Comparison of ENCODE assay signal across 19 cellular contexts in genomic region chr12:22919883-22920282, GRCh38.
DNase-seq lines count a peak whose midpoint lies in the region; ATAC-seq, FAIRE-seq and TF ChIP-seq lines count a peak whose summit lies in the region.
"Had no signal": no experiment of that assay in that cellular context is flagged by ENCODE, and none has a peak within 500 bp of the region (broad histone marks: within the 10 kb centered on the region; RNA-seq: fewer than 3 reads in every experiment).

No MANE protein-coding gene starts in this region.

- peak overlapping the region; percentile 55 for H3K27ac ChIP-seq in hepatocyte
- H3K27ac ChIP-seq in mesendoderm (ENCODE audit: low read depth, low read length), result no peak overlapping the region
- H3K27ac ChIP-seq: BLaER1 had no signal

- H3K18ac ChIP-seq in mesendoderm (ENCODE audit: low read length), result peak overlapping the region; percentile 71

- no peak overlapping the region for H3K4me3 Mint-ChIP-seq in stimulated activated effector memory CD8-positive, alpha-beta T cell treated with anti-CD3 and anti-CD28 coated beads, Interleukin-12 subunit alpha, Interleukin-12 subunit beta, amount 100 ng/mL, for 72 hours
- H3K4me3 Mint-ChIP-seq: CD14-positive monocyte; CD8-positive, alpha-beta T cell; HFFc6 had no signal

- H3K4me1 ChIP-seq in hepatocyte (ENCODE audit: insufficient read depth) (no peaks in the 10 kb centered on the region), mesendoderm (ENCODE audit: control insufficient read depth, low read depth, low read length) (peaks cover 4% of the 10 kb centered on the region)
- H3K4me1 ChIP-seq: BLaER1 had no signal

- H3K4me2 ChIP-seq in hepatocyte (no peak overlapping the region), mesendoderm (ENCODE audit: low read length) (no peak overlapping the region)
- H3K4me2 ChIP-seq: BLaER1 had no signal

- peaks cover 2% of the 10 kb centered on the region for H3K9me3 Mint-ChIP-seq in stimulated activated effector memory CD8-positive, alpha-beta T cell treated with anti-CD3 and anti-CD28 coated beads, Interleukin-12 subunit alpha, Interleukin-12 subunit beta, amount 100 ng/mL, for 72 hours
- H3K9me3 Mint-ChIP-seq: CD8-positive, alpha-beta T cell had no signal

- no peak overlapping the region for H2AFZ ChIP-seq in hepatocyte

- H4K20me1 ChIP-seq in hepatocyte (ENCODE audit: insufficient read depth, poor library complexity, severe bottlenecking), result no peaks in the 10 kb centered on the region
- H4K20me1 ChIP-seq: BLaER1 had no signal

- H3K79me2 ChIP-seq in hepatocyte, result no peaks in the 10 kb centered on the region
- H3K79me2 ChIP-seq in mesendoderm (ENCODE audit: control insufficient read depth, insufficient read depth, low read length), result no peaks in the 10 kb centered on the region

- H3K4ac ChIP-seq in mesendoderm (ENCODE audit: low read depth, low read length), result peak overlapping the region; percentile 45

- no peaks in the 10 kb centered on the region for H3K36me3 ChIP-seq in hepatocyte (replicated peaks; ENCODE audit: insufficient read depth, low read depth)
- no peaks in the 10 kb centered on the region for H3K36me3 ChIP-seq in mesendoderm (ENCODE audit: control insufficient read depth, insufficient read depth, low read length)
- H3K36me3 ChIP-seq: BLaER1 had no signal

- H3K27ac Mint-ChIP-seq in stimulated activated effector memory CD8-positive, alpha-beta T cell treated with anti-CD3 and anti-CD28 coated beads, Interleukin-12 subunit alpha, Interleukin-12 subunit beta, amount 100 ng/mL, for 72 hours, result no peak overlapping the region
- H3K27ac Mint-ChIP-seq: CD8-positive, alpha-beta T cell; HFFc6 had no signal

- H3K79me1 ChIP-seq in mesendoderm (ENCODE audit: low read length), result no peaks in the 10 kb centered on the region

- ATAC-seq in Right ventricle myocardium superior (ENCODE audit: poor library complexity), result peak; percentile 72
- no peak for ATAC-seq in stimulated activated naive CD8-positive, alpha-beta T cell treated with anti-CD3 and anti-CD28 coated beads, Interleukin-15, Interleukin-2, amounts not matched to agents 100 U/mL and 50 U/mL, for 24 hours
- no peak for ATAC-seq in activated CD4-positive, CD25-positive, alpha-beta regulatory T cell treated with anti-CD3 and anti-CD28 coated beads, Interleukin-2, amount 50 U/mL, for 24 hours
- no peak for ATAC-seq in stimulated activated effector memory CD8-positive, alpha-beta T cell treated with anti-CD3 and anti-CD28 coated beads, Interleukin-12 subunit alpha, Interleukin-12 subunit beta, amount 100 ng/mL, for 72 hours
- ATAC-seq: CD8-positive, alpha-beta T cell; HCT116 had no signal

- H3K9me3 ChIP-seq in hepatocyte (ENCODE audit: low read depth), result no peaks in the 10 kb centered on the region
- H3K9me3 ChIP-seq: BLaER1 had no signal

- H2BK5ac ChIP-seq in mesendoderm (ENCODE audit: low read length), result no peak overlapping the region

- H3K4me1 Mint-ChIP-seq in stimulated activated effector memory CD8-positive, alpha-beta T cell treated with anti-CD3 and anti-CD28 coated beads, Interleukin-12 subunit alpha, Interleukin-12 subunit beta, amount 100 ng/mL, for 72 hours, result no peaks in the 10 kb centered on the region
- H3K4me1 Mint-ChIP-seq: CD14-positive monocyte had no signal

- H2BK120ac ChIP-seq in mesendoderm (ENCODE audit: low read depth, low read length), result no peak overlapping the region

- H4K8ac ChIP-seq in mesendoderm (ENCODE audit: low read depth, low read length), result no peak overlapping the region

- H3K9me2 ChIP-seq in hepatocyte (replicated peaks; ENCODE audit: insufficient read depth), result no peaks in the 10 kb centered on the region

- H3K56ac ChIP-seq in mesendoderm (ENCODE audit: low read length), result no peak overlapping the region

- peak overlapping the region; percentile 89 for H2BK15ac ChIP-seq in mesendoderm (replicated peaks; ENCODE audit: low read depth)

- intact Hi-C loops in Right ventricle myocardium superior (cut with DNase I), result no loop called here
- intact Hi-C loops in cardiac septum (cut with DNase I), result no loop called here

- H3K27me3 ChIP-seq in hepatocyte, result no peaks in the 10 kb centered on the region
- H3K27me3 ChIP-seq in mesendoderm (ENCODE audit: insufficient read depth, low read length, poor library complexity), result no peaks in the 10 kb centered on the region
- H3K27me3 ChIP-seq: BLaER1 had no signal

- peak; percentile 63 for FAIRE-seq in HTR-8/SVneo (lab: Jason Lieb, UNC)

- DNase-seq in Right ventricle myocardium superior (no peak), cardiac septum (ENCODE audit: low spot score) (no peak), HTR-8/SVneo (ENCODE audit: insufficient read length, low spot score) (no peak), hepatocyte (ENCODE audit: low spot score) (peak; percentile 31), mesendoderm (no peak)
- DNase-seq in stimulated activated naive CD8-positive, alpha-beta T cell treated with anti-CD3 and anti-CD28 coated beads, Interleukin-15, Interleukin-2, amounts not matched to agents 100 U/mL and 50 U/mL, for 24 hours, result no peak
- no peak for DNase-seq in stimulated activated effector memory CD8-positive, alpha-beta T cell treated with anti-CD3 and anti-CD28 coated beads, Interleukin-12 subunit alpha, Interleukin-12 subunit beta, amount 100 ng/mL, for 72 hours (ENCODE audit: low spot score in 2 of 2)
- DNase-seq: 8988T; Calu3; CD8-positive, alpha-beta T cell; DMS79 treated with DMSO at 0.1 percent for 48 hours; GF-D8; GOT3; H7; HFFc6 had no signal

- no peak overlapping the region for H3K9ac ChIP-seq in mesendoderm (ENCODE audit: low read length)
- H3K9ac ChIP-seq: BLaER1 had no signal

- no peaks in the 10 kb centered on the region for H3K36me3 Mint-ChIP-seq in stimulated activated effector memory CD8-positive, alpha-beta T cell treated with anti-CD3 and anti-CD28 coated beads, Interleukin-12 subunit alpha, Interleukin-12 subunit beta, amount 100 ng/mL, for 72 hours
- H3K36me3 Mint-ChIP-seq: CD14-positive monocyte; CD8-positive, alpha-beta T cell had no signal

- H3K4me3 ChIP-seq in hepatocyte (no peak overlapping the region), mesendoderm (ENCODE audit: low read length) (no peak overlapping the region)
- H3K4me3 ChIP-seq: BLaER1 had no signal

- WGBS in hepatocyte (ENCODE audit: low lambda C conversion rate, missing lambda C conversion rate), result 74% methylated on average over 3 of the region's 3 CpGs
- no CpG with 5 or more reads among the region's 3 CpGs for WGBS in mesendoderm (ENCODE audit: extremely low coverage, insufficient coverage, low lambda C conversion rate)

- H3K23ac ChIP-seq in mesendoderm (ENCODE audit: low read length), result no peak overlapping the region

- TF ChIP-seq CTCF in hepatocyte (IDR thresholded peaks at IDR 0.05; ENCODE audit: poor library complexity), result no peak

- H2AK5ac ChIP-seq in mesendoderm (ENCODE audit: low read length), result peak overlapping the region; percentile 20

- no peak overlapping the region for H4K5ac ChIP-seq in mesendoderm (ENCODE audit: low read length)
